In the genomic region with DNA sequence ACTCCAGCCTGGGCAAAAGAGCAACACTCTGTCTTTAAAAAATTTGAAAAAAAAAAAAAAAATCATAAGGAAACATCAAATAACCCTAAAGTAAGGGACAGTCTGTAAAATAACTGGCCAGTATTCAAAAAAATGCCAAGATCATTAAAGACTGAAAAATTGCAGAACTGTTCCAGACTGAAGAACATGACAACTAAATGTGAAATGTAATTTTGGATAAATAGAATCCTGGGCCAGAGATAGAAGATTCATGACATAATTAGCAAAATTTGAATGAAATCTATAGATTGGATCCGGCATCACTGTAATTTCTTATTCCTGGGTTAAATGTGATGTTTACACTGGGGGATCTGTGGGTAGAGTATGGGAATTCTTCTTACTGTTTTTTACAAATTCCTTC, we compare ENCODE assay signal across 1 cellular context.
A peak's percentile ranks its signal among the peaks of the same experiment; 100 is the strongest.
TF ChIP-seq lines count a peak whose summit lies in the region.

No MANE protein-coding gene starts in this region.

TF ChIP-seq in SK-N-SH, 30 proteins besides CTCF, POLR2A, EP300 and RAD21 (continued from another document):
- peak; percentile 81 for TF ChIP-seq TEAD4 (IDR thresholded peaks at IDR 0.05; ENCODE audit: borderline replicate concordance, insufficient read depth)
- TF ChIP-seq GABPA (IDR thresholded peaks at IDR 0.05; ENCODE audit: low read depth), result peak; percentile 26; the same call in 1 of the 2 replicates
- no peak; the same call in 1 of the 2 replicates for TF ChIP-seq MXI1 (IDR thresholded peaks at IDR 0.05; ENCODE audit: low read depth, low read length)
- peak; percentile 74 for TF ChIP-seq JUND (IDR thresholded peaks at IDR 0.05)
- TF ChIP-seq RFX5 (IDR thresholded peaks at IDR 0.05; ENCODE audit: low read length), result no peak
- TF ChIP-seq POLR2AphosphoS5 (IDR thresholded peaks at IDR 0.05; ENCODE audit: low read depth, low read length), result peak; percentile 93
- TF ChIP-seq CHD2 (IDR thresholded peaks at IDR 0.05; ENCODE audit: low read length, partially characterized antibody), result no peak
- TF ChIP-seq TCF12 (IDR thresholded peaks at IDR 0.05), result peak; percentile 99
